In genomic region chr6:98844244-98845161, GRCh38 we compare ENCODE assay signal across 9 cellular contexts. TPM values are rescaled to one million over a fixed set of nuclear protein-coding genes. Genes with fewer than 3 reads are reported as not detected.
DNase-seq lines count a peak whose midpoint lies in the region; ATAC-seq, FAIRE-seq and TF ChIP-seq lines count a peak whose summit lies in the region.
"Had no signal": no experiment of that assay in that cellular context is flagged by ENCODE, and none has a peak within 500 bp of the region (broad histone marks: within the 10 kb centered on the region; RNA-seq: fewer than 3 reads in every experiment).

No MANE protein-coding gene starts in this region.

- H3K4me3 ChIP-seq in A673 (ENCODE audit: low read depth, low read length, poor library complexity, severe bottlenecking) (peak overlapping the region; percentile 60), GM23248 (peak overlapping the region; percentile 67), astrocyte (ENCODE audit: insufficient read depth, low read depth, low read length) (peak overlapping the region; percentile 57), mesendoderm (ENCODE audit: low read length) (no peak overlapping the region)

- peak overlapping the region; percentile 66 for H3K4me3 Mint-ChIP-seq in astrocyte (ENCODE audit: unreplicated experiment)

- H3F3A ChIP-seq in GM23248 (ENCODE audit: insufficient read depth), result 0 out of 2 replicates have a peak, but pooled peaks cover under 1% of the 10 kb centered on the region

- no peak overlapping the region for H3K4ac ChIP-seq in mesendoderm (ENCODE audit: low read depth, low read length)

- H3K9me3 Mint-ChIP-seq in astrocyte (ENCODE audit: unreplicated experiment), result no peaks in the 10 kb centered on the region

- no peaks in the 10 kb centered on the region for H3K9me2 ChIP-seq in GM23248 (ENCODE audit: insufficient read depth)

- in situ Hi-C loops in GM23248 (cut with MboI), result loop anchor here (25.0 kb wide), 1 partner anchor 1357 kb away; no protein-coding TSS in a partner anchor

- H3K36me3 ChIP-seq in A673 (ENCODE audit: insufficient read depth, low read length, poor library complexity, severe bottlenecking) (peaks cover 2% of the 10 kb centered on the region), GM23248 (ENCODE audit: low read depth) (no peaks in the 10 kb centered on the region), astrocyte (ENCODE audit: insufficient read depth, low read length) (no peaks in the 10 kb centered on the region), mesendoderm (ENCODE audit: control insufficient read depth, insufficient read depth, low read length) (no peaks in the 10 kb centered on the region)

- H3K79me2 ChIP-seq in GM23248 (ENCODE audit: insufficient read depth), result no peaks in the 10 kb centered on the region
- peaks cover 35% of the 10 kb centered on the region for H3K79me2 ChIP-seq in astrocyte (ENCODE audit: insufficient read depth, low read length)
- H3K79me2 ChIP-seq in mesendoderm (ENCODE audit: control insufficient read depth, insufficient read depth, low read length), result no peaks in the 10 kb centered on the region

- no peak overlapping the region for H2BK120ac ChIP-seq in mesendoderm (ENCODE audit: low read depth, low read length)

- H3K9me3 ChIP-seq in A673 (ENCODE audit: low read depth, low read length, poor library complexity, severe bottlenecking) (no peaks in the 10 kb centered on the region), GM23248 (ENCODE audit: low read depth) (no peaks in the 10 kb centered on the region), astrocyte (ENCODE audit: insufficient read depth, low read depth, low read length) (no peaks in the 10 kb centered on the region)

- DNase-seq in A673 (ENCODE audit: low spot score), result peak; percentile 58
- DNase-seq in GM23248, result no peak
- DNase-seq in astrocyte (ENCODE audit: low read depth), result peak; percentile 41
- no peak for DNase-seq in mesendoderm

- no peaks in the 10 kb centered on the region for H3K79me1 ChIP-seq in mesendoderm (ENCODE audit: low read length)

- H4K20me1 ChIP-seq in GM23248 (ENCODE audit: insufficient read depth) (no peaks in the 10 kb centered on the region), astrocyte (ENCODE audit: insufficient read depth, low read length) (no peaks in the 10 kb centered on the region)

- no peak for ATAC-seq in GM18858 (IDR thresholded peaks at IDR 0.05; ENCODE audit: unreplicated experiment)
- no peak for ATAC-seq in HG03280 (IDR thresholded peaks at IDR 0.05; ENCODE audit: unreplicated experiment)
- ATAC-seq in GM19463 (IDR thresholded peaks at IDR 0.05; ENCODE audit: unreplicated experiment), result no peak
- no peak for ATAC-seq in HG03521 (IDR thresholded peaks at IDR 0.05; ENCODE audit: unreplicated experiment)

- intact Hi-C loops in A673 (cut with micrococcal nuclease; ENCODE audit: unreplicated experiment), result loop anchor here (1.0 to 10.0 kb wide), 8 partner anchors 273 to 1774 kb away; no protein-coding TSS in a partner anchor

- H3K9ac ChIP-seq in GM23248, result no peak overlapping the region
- peak overlapping the region; percentile 66 for H3K9ac ChIP-seq in astrocyte (ENCODE audit: low read length)
- H3K9ac ChIP-seq in mesendoderm (ENCODE audit: low read length), result no peak overlapping the region

- H3K4me2 ChIP-seq in GM23248 (ENCODE audit: unreplicated experiment), result peak overlapping the region; percentile 66
- peak overlapping the region; percentile 96 for H3K4me2 ChIP-seq in astrocyte (ENCODE audit: low read length)
- H3K4me2 ChIP-seq in mesendoderm (ENCODE audit: low read length), result peak overlapping the region; percentile 37

- H3K23ac ChIP-seq in mesendoderm (ENCODE audit: low read length), result no peak overlapping the region

- H3K36me3 Mint-ChIP-seq in astrocyte (ENCODE audit: low read depth, unreplicated experiment), result no peaks in the 10 kb centered on the region

- WGBS in GM23248 (ENCODE audit: low coverage in 1 of 2, low lambda C conversion rate in 2 of 2, missing lambda C conversion rate in 2 of 2), 2 experiments, result 38 to 48% methylated on average over 38 to 48 of the region's 48 CpGs
- WGBS in mesendoderm (ENCODE audit: extremely low coverage, insufficient coverage, low lambda C conversion rate), result no CpG with 5 or more reads among the region's 48 CpGs

- CTCF ChIA-PET in A673 (lab: Charles Lee), result interaction anchor here (0.6 kb wide), 1 partner anchor 659 kb away, joined by 3 read pairs; no protein-coding TSS in a partner anchor

- peaks cover 73% of the 10 kb centered on the region for H3K27me3 Mint-ChIP-seq in astrocyte (ENCODE audit: low read depth, unreplicated experiment)

- no peak overlapping the region for H3K18ac ChIP-seq in mesendoderm (ENCODE audit: low read length)

- no TSS peak for BruUV-seq in A673 (replicated peaks; lab: Mats Ljungman, UMichigan)

- H2BK15ac ChIP-seq in mesendoderm (replicated peaks; ENCODE audit: low read depth), result no peak overlapping the region

- H3K27ac Mint-ChIP-seq in astrocyte (ENCODE audit: unreplicated experiment), result peak overlapping the region; percentile 78

- H3K4me1 ChIP-seq in A673 (ENCODE audit: insufficient read depth, low read length, poor library complexity, severe bottlenecking) (peaks cover 31% of the 10 kb centered on the region), GM23248 (ENCODE audit: insufficient read depth) (no peaks in the 10 kb centered on the region), astrocyte (ENCODE audit: insufficient read depth, low read length) (peaks cover 7% of the 10 kb centered on the region), mesendoderm (ENCODE audit: control insufficient read depth, low read depth, low read length) (no peaks in the 10 kb centered on the region)

- no peaks in the 10 kb centered on the region for H3K27me3 ChIP-seq in A673 (replicated peaks; ENCODE audit: insufficient read depth, low read depth, low read length, poor library complexity)
- peaks cover 51% of the 10 kb centered on the region for H3K27me3 ChIP-seq in GM23248 (replicated peaks; ENCODE audit: insufficient read depth)
- peaks cover 54% of the 10 kb centered on the region for H3K27me3 ChIP-seq in astrocyte (ENCODE audit: insufficient read depth, low read length)
- H3K27me3 ChIP-seq in mesendoderm (ENCODE audit: insufficient read depth, low read length, poor library complexity), result peaks cover 38% of the 10 kb centered on the region

- no peak for FAIRE-seq in astrocyte (lab: Jason Lieb, UNC)

- no peak overlapping the region for H2AK5ac ChIP-seq in mesendoderm (ENCODE audit: low read length)

- H3K27ac ChIP-seq in A673 (ENCODE audit: low read depth, low read length, poor library complexity, severe bottlenecking) (peak overlapping the region; percentile 45), GM23248 (no peak overlapping the region), astrocyte (ENCODE audit: low read depth, low read length) (peak overlapping the region; percentile 38), mesendoderm (ENCODE audit: low read depth, low read length) (no peak overlapping the region)

- peak overlapping the region; percentile 57 for H2AFZ ChIP-seq in GM23248
- H2AFZ ChIP-seq in astrocyte (ENCODE audit: low read depth, low read length), result no peak overlapping the region

- H3K4me1 Mint-ChIP-seq in astrocyte (ENCODE audit: low read depth, unreplicated experiment), result peaks cover 5% of the 10 kb centered on the region

- H3K56ac ChIP-seq in mesendoderm (ENCODE audit: low read length), result no peak overlapping the region

- no peak overlapping the region for H2BK5ac ChIP-seq in mesendoderm (ENCODE audit: low read length)

- H4K8ac ChIP-seq in mesendoderm (ENCODE audit: low read depth, low read length), result no peak overlapping the region

- no peak for TF ChIP-seq CTCF in A673 (conservative IDR thresholded peaks at IDR 0.05; ENCODE audit: low read depth, low read length)
- no peak for TF ChIP-seq CTCF in astrocyte (IDR thresholded peaks at IDR 0.05; ENCODE audit: insufficient read depth, low read depth, low read length)

- POLR2A ChIA-PET in A673 (lab: Charles Lee; ENCODE audit: low non-redundant PET), result no interaction called here

- no peak overlapping the region for H4K5ac ChIP-seq in mesendoderm (ENCODE audit: low read length)

RNA-seq across cellular contexts. Expression of gene POU3F2, which starts 10.1 kb away (rescaled TPM):
- total RNA-seq in A673 (2021) (22.8 and 25.5 TPM in 2 replicates), astrocyte (1.9 and 2.1 TPM in 2 replicates)
- total RNA-seq in GM23248 (2014; rRNA removed; shearing (Covaris generic)), result not detected in 2 replicates
- 0.05 TPM in 1 of 2 replicates, not detected in the other for polyA plus RNA-seq in GM23248 (2016; fragmentation: Nextera tagmentation; extraction: Ambion mirVana)
- 0.06 TPM for polyA plus RNA-seq in mesendoderm (2013, experiment 1 of 2)
- 0.04 TPM for polyA plus RNA-seq in mesendoderm (2013, experiment 2 of 2)
- total RNA-seq: T-helper 1 cell treated with Interleukin-12 subunit alpha and Interleukin-12 subunit beta and Interleukin-4 antibody, amounts not matched to agents 30 ng/mL and 1 ng/mL, for 36 hours had no signal

Comparison
In these comparisons a context has a peak if more than half of its experiments do, and no peak if none do; other contexts are left out.
1. DNase-seq: peak in A673 (single experiment) and astrocyte (single experiment); none in GM23248 (single experiment) and mesendoderm (single experiment).
2. H3K27ac ChIP-seq: peak in A673 (single experiment) and astrocyte (single experiment); none in GM23248 (single experiment) and mesendoderm (single experiment).
3. H3K4me2 ChIP-seq: peak in every context shown above with its lines; median percentile 96 in astrocyte; 66 in GM23248; 37 in mesendoderm.